Comparison of ENCODE assay signal across 8 cellular contexts in the genomic region with DNA sequence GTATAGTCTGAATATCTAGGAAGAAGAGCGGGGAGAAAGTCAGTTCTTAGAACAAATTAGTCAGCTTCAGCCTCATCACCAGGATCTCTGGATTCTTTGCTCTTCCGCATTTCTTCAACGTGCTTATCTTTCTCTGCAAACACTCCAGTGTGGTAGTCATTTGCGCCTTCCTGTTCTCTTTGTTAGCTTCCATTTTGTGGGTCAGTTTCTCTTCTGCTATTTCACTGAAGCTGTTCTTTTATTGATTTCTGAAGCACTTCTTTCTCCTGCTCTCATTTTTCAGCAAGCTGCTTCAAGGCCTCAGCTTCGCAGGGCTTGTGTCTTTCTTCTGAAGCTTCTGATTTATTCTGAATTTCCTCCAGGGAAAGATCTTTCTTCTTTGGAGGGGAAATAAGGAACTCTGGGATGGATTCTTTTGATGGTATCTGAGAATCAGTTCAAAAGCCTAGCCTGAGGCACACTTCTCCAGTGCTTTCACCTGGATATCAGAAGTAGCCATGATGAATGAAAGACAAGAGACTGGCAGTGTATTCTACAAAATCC. TPM values are rescaled to one million over a fixed set of nuclear protein-coding genes. Genes with fewer than 3 reads are reported as not detected.
DNase-seq lines count a peak whose midpoint lies in the region; ATAC-seq and TF ChIP-seq lines count a peak whose summit lies in the region.

No MANE protein-coding gene starts in this region.

- no peak overlapping the region for H3K4me3 ChIP-seq in CD8-positive, alpha-beta memory T cell (ENCODE audit: low read length)
- no peak overlapping the region for H3K4me3 ChIP-seq in skin epidermis
- H3K4me3 ChIP-seq in ovary, result no peak overlapping the region

- H3K4me1 ChIP-seq in CD8-positive, alpha-beta memory T cell (ENCODE audit: insufficient read depth, low read length), result peaks cover under 1% of the 10 kb centered on the region
- H3K4me1 ChIP-seq in foreskin keratinocyte (no peaks in the 10 kb centered on the region), ovary (ENCODE audit: insufficient read depth) (no peaks in the 10 kb centered on the region)

- TF ChIP-seq CTCF in foreskin keratinocyte (conservative IDR thresholded peaks at IDR 0.05) (no peak), ovary (IDR thresholded peaks at IDR 0.05) (no peak)

- H3K4me3 Mint-ChIP-seq in CD8-positive, alpha-beta memory T cell, result peak overlapping the region in 1 of 7 donors; percentile 45

- ATAC-seq in GM19452 (IDR thresholded peaks at IDR 0.05; ENCODE audit: unreplicated experiment) (peak; percentile 78), foreskin keratinocyte (no peak)

- no peaks in the 10 kb centered on the region for H3K36me3 ChIP-seq in CD8-positive, alpha-beta memory T cell (ENCODE audit: insufficient read depth, low read length)
- no peaks in the 10 kb centered on the region for H3K36me3 ChIP-seq in ovary

- POLR2A ChIA-PET in CD8-positive, alpha-beta memory T cell (lab: Charles Lee), result no interaction called here

- peaks cover 10 to 32% (median 20%) of the 10 kb centered on the region in 3 donors for H3K36me3 Mint-ChIP-seq in CD8-positive, alpha-beta memory T cell

- in situ Hi-C loops in ACHN (cut with HindIII; ENCODE audit: low pct_ligation_motif_present, low pct_unique_long_range_greater_than_20kb, low sequenced_read_pairs), result no loop called here

- peaks cover 0 to 4% (median 2%) of the 10 kb centered on the region in 5 donors for H3K9me3 Mint-ChIP-seq in CD8-positive, alpha-beta memory T cell

- CTCF ChIA-PET in CD8-positive, alpha-beta memory T cell (lab: Charles Lee), result interaction anchor here (0.5 to 1.8 kb wide), 2 partner anchors 244 to 264 kb away, joined by 3 to 6 read pairs; a partner anchor contains a TSS

- peak overlapping the region; percentile 67 for H3K27ac ChIP-seq in CD8-positive, alpha-beta memory T cell (ENCODE audit: low read depth, low read length)
- H3K27ac ChIP-seq in cingulate gyrus (ENCODE audit: low read depth, low read length) (peak overlapping the region; percentile 15), skin epidermis (peak overlapping the region in 13 of 21 experiments; percentile 1 to 79 (median 36)), foreskin keratinocyte (no peak overlapping the region), ovary (no peak overlapping the region)

- H3K4me1 Mint-ChIP-seq in CD8-positive, alpha-beta memory T cell, result peaks cover 3 to 16% (median 16%) of the 10 kb centered on the region in 3 donors

- H3K27me3 Mint-ChIP-seq in CD8-positive, alpha-beta memory T cell, result no peaks in the 10 kb centered on the region

- no peaks in the 10 kb centered on the region for H3K27me3 ChIP-seq in CD8-positive, alpha-beta memory T cell (ENCODE audit: insufficient read depth, low read length, poor library complexity, severe bottlenecking)
- no peaks in the 10 kb centered on the region for H3K27me3 ChIP-seq in foreskin keratinocyte
- H3K27me3 ChIP-seq in ovary, result no peaks in the 10 kb centered on the region

- H3K9me3 ChIP-seq in CD8-positive, alpha-beta memory T cell (ENCODE audit: low read length), result no peaks in the 10 kb centered on the region
- H3K9me3 ChIP-seq in ovary, result no peaks in the 10 kb centered on the region

- intact Hi-C loops in ovary (cut with DNase I), result no loop called here

- DNase-seq in CD8-positive, alpha-beta memory T cell, result no peak
- DNase-seq in HuH-7.5 (ENCODE audit: low spot score) (peak; percentile 34), foreskin keratinocyte (no peak), ACHN (no peak), ovary (no peak)

- TF ChIP-seq POLR2A in ovary (IDR thresholded peaks at IDR 0.05), result no peak

- no peak overlapping the region for H3K27ac Mint-ChIP-seq in CD8-positive, alpha-beta memory T cell

- TF ChIP-seq EP300 in ovary (IDR thresholded peaks at IDR 0.05), result no peak

- WGBS in ovary, 3 donors, result 82 to 84% (median 84%) methylated on average over 5 of the region's 5 CpGs

RNA-seq across cellular contexts. Expression of a gene that starts 13.5 kb away (rescaled TPM):
- 1 to 10 TPM; 2.6 to 3.8 TPM for total RNA-seq in CD8-positive, alpha-beta memory T cell
- 10.9 TPM for polyA plus RNA-seq in CD8-positive, alpha-beta memory T cell
- total RNA-seq in foreskin keratinocyte, result 5.6 and 5.9 TPM in 2 replicates
- 4.8 and 5.8 TPM in 2 replicates for polyA plus RNA-seq in foreskin keratinocyte
- 10 to 100 TPM; 17.4 to 30.3 (median 20.7) TPM for total RNA-seq in ovary
- polyA plus RNA-seq in ovary, result 10 to 100 TPM; 18.5 to 20.3 TPM

RNA-seq across cellular contexts. Expression of a gene that starts 55.9 kb away (rescaled TPM):
- total RNA-seq in CD8-positive, alpha-beta memory T cell, result 1 to 10 TPM; 1.1 to 1.4 TPM
- polyA plus RNA-seq in CD8-positive, alpha-beta memory T cell, result 0.85 TPM
- total RNA-seq in foreskin keratinocyte (1.4 and 1.6 TPM in 2 replicates), ovary (1 to 10 TPM; 2.5 to 8.2 (median 6.2) TPM)
- polyA plus RNA-seq in foreskin keratinocyte (0.94 and 0.96 TPM in 2 replicates), ovary (1 to 10 TPM; 2.9 to 3.2 TPM)

Comparison
In these comparisons a context has a peak if more than half of its experiments do, and no peak if none do; other contexts are left out.
1. H3K27ac ChIP-seq: peak in CD8-positive, alpha-beta memory T cell (single experiment), cingulate gyrus (single experiment) and skin epidermis (13 of 21); none in foreskin keratinocyte (single experiment) and ovary (0 of 2).